8 cellular contexts compared by ENCODE assay signal in the genomic region with DNA sequence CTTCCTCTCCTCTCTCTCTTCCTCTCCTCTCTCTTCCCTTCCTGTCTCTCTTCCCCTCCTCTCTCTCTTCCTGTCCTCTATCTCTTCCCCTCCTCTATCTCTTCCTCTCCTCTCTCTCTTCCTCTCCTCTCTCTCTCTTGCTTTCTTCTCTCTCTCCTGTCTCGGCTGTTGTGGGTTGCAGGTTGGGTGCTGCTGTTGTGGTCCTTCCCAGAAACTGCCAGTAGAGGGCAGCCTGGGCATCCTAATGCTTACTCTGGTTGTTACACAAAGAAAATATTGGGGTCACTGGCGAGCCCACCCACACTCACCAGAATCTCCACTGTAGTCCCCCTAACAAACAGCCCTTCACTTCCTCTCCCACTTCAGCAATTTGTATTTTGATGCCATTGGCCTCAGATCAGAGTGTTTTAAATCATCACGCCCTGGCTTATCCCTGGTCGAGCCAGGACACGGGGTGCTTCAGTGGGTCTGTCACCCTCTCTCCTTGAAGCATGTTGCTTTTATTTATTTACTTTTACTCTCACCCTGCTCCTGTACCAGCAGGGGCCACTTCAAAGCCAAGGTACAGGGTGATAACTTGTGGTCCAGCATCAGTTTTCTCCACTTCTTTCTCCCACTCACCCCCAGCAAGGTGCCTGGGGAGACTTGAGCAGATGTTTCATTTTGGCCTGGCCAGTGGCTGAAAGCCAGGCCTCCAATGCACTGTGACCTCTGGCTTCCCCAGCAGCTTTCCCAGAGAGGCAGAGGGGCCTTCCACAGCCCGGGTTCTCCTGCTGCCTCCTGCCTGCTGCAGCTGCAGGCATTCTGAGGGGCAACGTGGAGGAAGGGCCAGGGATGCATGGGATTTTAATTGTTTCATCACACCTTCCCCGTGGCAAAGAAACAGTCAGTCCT. TPM values are rescaled to one million over a fixed set of nuclear protein-coding genes. Genes with fewer than 3 reads are reported as not detected.
DNase-seq lines count a peak whose midpoint lies in the region; ATAC-seq, FAIRE-seq and TF ChIP-seq lines count a peak whose summit lies in the region.

No MANE protein-coding gene starts in this region.

- TF ChIP-seq CTCF in bronchial epithelial cell (IDR thresholded peaks at IDR 0.05; ENCODE audit: insufficient read depth, low read length, severe bottlenecking) = peak; percentile 80

- FAIRE-seq in HTR-8/SVneo (lab: Jason Lieb, UNC) = peak; percentile 90
- FAIRE-seq in bronchial epithelial cell (lab: Jason Lieb, UNC) = no peak

- no peaks in the 10 kb centered on the region for H3K27me3 ChIP-seq in bronchial epithelial cell (ENCODE audit: control insufficient read depth, insufficient read depth, low read length)

- H3K36me3 ChIP-seq in bronchial epithelial cell (ENCODE audit: control insufficient read depth, insufficient read depth, low read length) = peaks cover 6% of the 10 kb centered on the region

- DNase-seq in ELR (ENCODE audit: low read depth) (peak; percentile 64), HTR-8/SVneo (ENCODE audit: insufficient read length, low spot score) (peak; percentile 67), UCSD-AML1 (lab: John Stamatoyannopoulos, UW; ENCODE audit: unreplicated experiment) (peak; percentile 47), bronchial epithelial cell (ENCODE audit: low read depth) (peak; percentile 48), left lobe of liver (ENCODE audit: low spot score) (peak; percentile 72)
- DNase-seq in stimulated activated CD8-positive, alpha-beta memory T cell treated with anti-CD3 and anti-CD28 coated beads, Interleukin-7, amount 100 ng/mL, for 24 hours (ENCODE audit: low read depth) = peak; percentile 40

- ATAC-seq in left lobe of liver (peak; percentile 12), GM21390 (IDR thresholded peaks at IDR 0.05; ENCODE audit: unreplicated experiment) (no peak), HG02938 (IDR thresholded peaks at IDR 0.05; ENCODE audit: unreplicated experiment) (no peak)

- H3K4me3 ChIP-seq in bronchial epithelial cell (ENCODE audit: low read depth, low read length) = no peak overlapping the region

RNA-seq across cellular contexts. Expression of a gene that starts 4.7 kb away (rescaled TPM):
- total RNA-seq in bronchial epithelial cell (7.9 and 8.4 TPM in 2 replicates), left lobe of liver (39.5 TPM)

RNA-seq across cellular contexts. Expression of a gene that starts 19.7 kb away (rescaled TPM):
- 25.5 and 29.5 TPM in 2 replicates for total RNA-seq in bronchial epithelial cell
- 28.4 TPM for total RNA-seq in left lobe of liver

RNA-seq across cellular contexts. Expression of a gene that starts 20.4 kb away (rescaled TPM):
- total RNA-seq in bronchial epithelial cell (2.4 and 3.8 TPM in 2 replicates), left lobe of liver (3.6 TPM)

RNA-seq across cellular contexts. Expression of a gene that starts 49.9 kb away (rescaled TPM):
- total RNA-seq in bronchial epithelial cell = under 0.01 and 0.26 TPM in 2 replicates
- total RNA-seq in left lobe of liver = not detected
